27 cellular contexts compared by ENCODE assay signal in genomic region chr2:5781679-5782078, GRCh38.
"Had no signal": no experiment of that assay in that cellular context is flagged by ENCODE, and none has a peak within 500 bp of the region (broad histone marks: within the 10 kb centered on the region; RNA-seq: fewer than 3 reads in every experiment).

No MANE protein-coding gene starts in this region.

- H3K4me3 ChIP-seq: adrenal gland, body of pancreas, colonic mucosa, esophagus squamous epithelium, gastrocnemius medialis, heart left ventricle had no signal

- H3K9me3 ChIP-seq: adrenal gland, body of pancreas had no signal

- H3K4me1 ChIP-seq: adrenal gland, body of pancreas, colonic mucosa, esophagus squamous epithelium, foreskin keratinocyte, gastrocnemius medialis, heart left ventricle had no signal

- H3K36me3 ChIP-seq: adrenal gland, colonic mucosa, esophagus squamous epithelium, gastrocnemius medialis, heart left ventricle had no signal

- H3K27ac ChIP-seq: adrenal gland, body of pancreas, colonic mucosa, epithelial cell of prostate, esophagus squamous epithelium, foreskin keratinocyte, gastrocnemius medialis, heart left ventricle had no signal

- ATAC-seq: activated CD8-positive, alpha-beta memory T cell treated with anti-CD3 and anti-CD28 coated beads, Interleukin-2, amount 10 ng/mL, durations not matched to agents 7 days and 5 days; activated CD8-positive, alpha-beta T cell treated with anti-CD3 and anti-CD28 coated beads, Interleukin-2, amount 10 ng/mL, durations not matched to agents 7 days and 5 days; activated naive CD8-positive, alpha-beta T cell treated with anti-CD3 and anti-CD28 coated beads, Interleukin-2, amount 50 U/mL, for 24 hours; body of pancreas; foreskin keratinocyte; gastrocnemius medialis; heart left ventricle had no signal

- DNase-seq: activated CD4-positive, alpha-beta memory T cell treated with anti-CD3 and anti-CD28 coated beads for 36 hours; activated CD4-positive, alpha-beta T cell treated with anti-CD3 and anti-CD28 coated beads for 1 hour; activated CD4-positive, alpha-beta T cell treated with anti-CD3 and anti-CD28 coated beads for 4 hours; activated CD8-positive, alpha-beta memory T cell treated with anti-CD3 and anti-CD28 coated beads, Interleukin-2, amount 10 ng/mL, durations not matched to agents 7 days and 5 days; activated CD8-positive, alpha-beta memory T cell treated with anti-CD3 and anti-CD28 coated beads, Interleukin-2, amount 50 U/mL, for 4 hours; activated CD8-positive, alpha-beta T cell treated with anti-CD3 and anti-CD28 coated beads, Interleukin-2, amount 10 ng/mL, durations not matched to agents 7 days and 5 days; activated effector memory CD4-positive, alpha-beta T cell treated with anti-CD3 and anti-CD28 coated beads, Interleukin-2, amount 50 U/mL, for 16 hours; activated naive CD4-positive, alpha-beta T cell treated with anti-CD3 and anti-CD28 coated beads for 36 hours; activated naive CD8-positive, alpha-beta T cell treated with anti-CD3 and anti-CD28 coated beads for 36 hours; activated naive CD8-positive, alpha-beta T cell treated with anti-CD3 and anti-CD28 coated beads, Interleukin-2, amount 50 U/mL, for 24 hours; activated T-cell treated with anti-CD3 and anti-CD28 coated beads, Interleukin-2, amount 50 U/mL, for 1 hour; activated T-cell treated with anti-CD3 and anti-CD28 coated beads, Interleukin-2, amount 50 U/mL, for 48 hours; adrenal gland; amygdala; aorta; body of pancreas; caudate nucleus; cerebellar nuclear complex; colonic mucosa; effector CD8-positive, alpha-beta T cell; esophagus squamous epithelium; foreskin keratinocyte; gastrocnemius medialis; glutamatergic neuron; heart left ventricle; T-helper 2 cell had no signal

- H3K27me3 ChIP-seq: adrenal gland, body of pancreas, colonic mucosa, esophagus squamous epithelium, foreskin keratinocyte, gastrocnemius medialis had no signal
